8 cellular contexts compared by ENCODE assay signal in genomic region chr1:36397083-36397377, GRCh38. TPM values are rescaled to one million over a fixed set of nuclear protein-coding genes. Genes with fewer than 3 reads are reported as not detected.
DNase-seq lines count a peak whose midpoint lies in the region; ATAC-seq and TF ChIP-seq lines count a peak whose summit lies in the region.

No MANE protein-coding gene starts in this region.

- peak overlapping the region; percentile 86 for H3K9ac ChIP-seq in SK-N-MC (ENCODE audit: insufficient read length)

- H3K9me3 ChIP-seq in SK-N-MC (ENCODE audit: low read depth, low read length): no peaks in the 10 kb centered on the region
- no peaks in the 10 kb centered on the region for H3K9me3 ChIP-seq in prostate gland

- peak overlapping the region; percentile 97 for H3K4me3 Mint-ChIP-seq in activated T-cell treated with anti-CD3 and anti-CD28 coated beads, Interleukin-2, amount 50 U/mL, for 4 hours

- no peaks in the 10 kb centered on the region for H3K27me3 ChIP-seq in prostate gland (replicated peaks; ENCODE audit: insufficient read depth)

- H3K9me3 Mint-ChIP-seq in activated T-cell treated with anti-CD3 and anti-CD28 coated beads, Interleukin-2, amount 50 U/mL, for 4 hours: no peaks in the 10 kb centered on the region

- TF ChIP-seq CTCF in fibroblast of mammary gland (conservative IDR thresholded peaks at IDR 0.05; ENCODE audit: control insufficient read depth, insufficient read depth, low read depth, low read length) (no peak), prostate gland (IDR thresholded peaks at IDR 0.05) (no peak)

- intact Hi-C loops in prostate gland (cut with DNase I): loop anchor here (1.0 kb wide), 1 partner anchor 8 kb away; no protein-coding TSS in a partner anchor

- H3K27ac ChIP-seq in SK-N-MC: peak overlapping the region; percentile 75; the same call in 1 of the 2 replicates
- H3K27ac ChIP-seq in prostate gland: peak overlapping the region; percentile 84 to 90

- H3K4me3 ChIP-seq in SK-N-MC: peak overlapping the region; percentile 95
- H3K4me3 ChIP-seq in fibroblast of mammary gland (ENCODE audit: control insufficient read depth, low read depth, low read length): peak overlapping the region; percentile 95
- H3K4me3 ChIP-seq in prostate gland: peak overlapping the region; percentile 58 to 67

- H3K36me3 Mint-ChIP-seq in activated T-cell treated with anti-CD3 and anti-CD28 coated beads, Interleukin-2, amount 50 U/mL, for 4 hours (ENCODE audit: insufficient read depth): peaks cover 10% of the 10 kb centered on the region

- H3K36me3 ChIP-seq in SK-N-MC (ENCODE audit: insufficient read depth, low read length) (peaks cover 21% of the 10 kb centered on the region), prostate gland (peaks cover 8 to 15% of the 10 kb centered on the region in 2 donors)

- ATAC-seq in activated T-cell treated with anti-CD3 and anti-CD28 coated beads, Interleukin-2, amount 50 U/mL, for 4 hours: peak; percentile 60 to 62

- WGBS in prostate gland: 1% methylated on average over 5 of the region's 5 CpGs

- no peaks in the 10 kb centered on the region for H3K4me1 ChIP-seq in prostate gland (replicated peaks)

- no peaks in the 10 kb centered on the region for H3K27me3 Mint-ChIP-seq in activated T-cell treated with anti-CD3 and anti-CD28 coated beads, Interleukin-2, amount 50 U/mL, for 4 hours (ENCODE audit: low read depth)

- peak; percentile 21 for DNase-seq in activated T-cell treated with anti-CD3 and anti-CD28 coated beads, Interleukin-2, amount 50 U/mL, for 4 hours
- DNase-seq in activated T-cell treated with anti-CD3 and anti-CD28 coated beads for 4 hours: no peak
- DNase-seq in SK-N-MC (ENCODE audit: low read depth, low spot score): no peak
- DNase-seq in fibroblast of mammary gland (ENCODE audit: low read depth): no peak
- no peak for DNase-seq in prostate gland (ENCODE audit: low spot score)
- no peak for DNase-seq in iPS-NIHi7 (ENCODE audit: extremely low spot score)
- DNase-seq in ureter (ENCODE audit: low spot score): no peak
- no peak for DNase-seq in NCI-H1694 (lab: John Stamatoyannopoulos, UW)

- peaks cover 32% of the 10 kb centered on the region for H3K4me1 Mint-ChIP-seq in activated T-cell treated with anti-CD3 and anti-CD28 coated beads, Interleukin-2, amount 50 U/mL, for 4 hours (ENCODE audit: low read depth)

- no peak for TF ChIP-seq POLR2A in prostate gland (IDR thresholded peaks at IDR 0.05)

RNA-seq across cellular contexts. Expression of gene LSM10, which starts 0.7 kb away (rescaled TPM):
- 10 to 100 TPM; 80.6 to 96.3 (median 83.8) TPM for total RNA-seq in activated T-cell treated with anti-CD3 and anti-CD28 coated beads, Interleukin-2, amount 50 U/mL, for 4 hours
- total RNA-seq in prostate gland (10 to 100 TPM; 36.8 to 72.7 TPM), ureter (28.9 TPM)

RNA-seq across cellular contexts. Expression of gene STK40, which starts 11.3 kb away (rescaled TPM):
- 10 to 100 TPM; 63.9 to 86.1 (median 66.8) TPM for total RNA-seq in activated T-cell treated with anti-CD3 and anti-CD28 coated beads, Interleukin-2, amount 50 U/mL, for 4 hours
- total RNA-seq in prostate gland (100 to 1,000 TPM in 1 of 2 donors, 10 to 100 TPM in 1; 30.8 to 111 TPM), ureter (34.2 TPM)

RNA-seq across cellular contexts. Expression of gene OSCP1, which starts 53.2 kb away (rescaled TPM):
- 1 to 10 TPM in 2 of 3 donors, under 1 TPM in 1; 0.61 to 1.8 (median 1.5) TPM for total RNA-seq in activated T-cell treated with anti-CD3 and anti-CD28 coated beads, Interleukin-2, amount 50 U/mL, for 4 hours
- total RNA-seq in prostate gland (10 to 100 TPM; 16.7 to 25.6 TPM), ureter (13.4 TPM)
